1 cellular context compared by ENCODE assay signal in the genomic region with DNA sequence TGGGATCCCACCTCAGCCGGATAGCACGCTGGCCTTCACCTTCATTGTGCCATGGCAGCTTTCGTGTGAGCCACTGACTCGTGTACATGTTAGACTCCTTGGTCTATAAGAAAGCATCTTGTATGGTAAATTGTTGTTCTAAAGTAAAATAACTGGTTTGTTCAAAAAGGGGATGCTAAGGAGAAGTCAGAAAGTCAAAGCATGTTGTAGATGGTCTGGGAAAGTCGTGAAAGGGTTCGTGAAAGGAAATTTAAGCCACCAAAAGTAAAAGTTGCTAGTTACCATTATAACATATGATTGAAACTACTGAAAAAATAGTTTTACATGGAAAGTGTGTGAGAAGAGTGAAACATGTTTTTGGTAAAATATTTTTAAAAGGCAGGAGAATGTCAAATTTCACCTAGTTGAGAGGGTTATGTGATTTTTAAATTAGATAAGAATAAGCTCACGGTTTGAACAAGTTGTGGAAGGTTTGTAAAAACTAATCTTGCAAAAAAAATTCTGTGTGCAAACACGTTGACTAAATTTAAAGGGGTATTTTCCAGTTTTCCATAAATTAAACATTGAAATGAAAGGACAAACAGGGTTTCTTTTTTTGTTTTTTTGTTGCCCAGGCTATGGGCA.
TF ChIP-seq lines count a peak whose summit lies in the region.

No MANE protein-coding gene starts in this region.

TF ChIP-seq in HEK293, 187 proteins besides CTCF, POLR2A, EP300 and RAD21 (continued from another document):
- TF ChIP-seq, protein P1, sequence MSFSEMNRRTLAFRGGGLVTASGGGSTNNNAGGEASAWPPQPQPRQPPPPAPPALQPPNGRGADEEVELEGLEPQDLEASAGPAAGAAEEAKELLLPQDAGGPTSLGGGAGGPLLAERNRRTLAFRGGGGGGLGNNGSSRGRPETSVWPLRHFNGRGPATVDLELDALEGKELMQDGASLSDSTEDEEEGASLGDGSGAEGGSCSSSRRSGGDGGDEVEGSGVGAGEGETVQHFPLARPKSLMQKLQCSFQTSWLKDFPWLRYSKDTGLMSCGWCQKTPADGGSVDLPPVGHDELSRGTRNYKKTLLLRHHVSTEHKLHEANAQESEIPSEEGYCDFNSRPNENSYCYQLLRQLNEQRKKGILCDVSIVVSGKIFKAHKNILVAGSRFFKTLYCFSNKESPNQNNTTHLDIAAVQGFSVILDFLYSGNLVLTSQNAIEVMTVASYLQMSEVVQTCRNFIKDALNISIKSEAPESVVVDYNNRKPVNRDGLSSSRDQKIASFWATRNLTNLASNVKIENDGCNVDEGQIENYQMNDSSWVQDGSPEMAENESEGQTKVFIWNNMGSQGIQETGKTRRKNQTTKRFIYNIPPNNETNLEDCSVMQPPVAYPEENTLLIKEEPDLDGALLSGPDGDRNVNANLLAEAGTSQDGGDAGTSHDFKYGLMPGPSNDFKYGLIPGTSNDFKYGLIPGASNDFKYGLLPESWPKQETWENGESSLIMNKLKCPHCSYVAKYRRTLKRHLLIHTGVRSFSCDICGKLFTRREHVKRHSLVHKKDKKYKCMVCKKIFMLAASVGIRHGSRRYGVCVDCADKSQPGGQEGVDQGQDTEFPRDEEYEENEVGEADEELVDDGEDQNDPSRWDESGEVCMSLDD (tag by site-specific recombination; IDR thresholded peaks at IDR 0.05): no peak
- no peak for TF ChIP-seq ZXDB (tag by site-specific recombination; IDR thresholded peaks at IDR 0.05)
- TF ChIP-seq ZNF76 (tag by site-specific recombination; IDR thresholded peaks at IDR 0.05; ENCODE audit: borderline replicate concordance, low read depth): no peak
- no peak for TF ChIP-seq ZNF274 (IDR thresholded peaks at IDR 0.05; ENCODE audit: low read length)
- no peak for TF ChIP-seq ZNF274 (tag by site-specific recombination; IDR thresholded peaks at IDR 0.05; ENCODE audit: borderline replicate concordance)
- TF ChIP-seq PRDM1 (tag by site-specific recombination; IDR thresholded peaks at IDR 0.05): peak; percentile 37; the same call in 1 of the 2 replicates
